Comparison of ENCODE assay signal across 8 cellular contexts in genomic region chr17:38869647-38870258, GRCh38. TPM values are rescaled to one million over a fixed set of nuclear protein-coding genes. Genes with fewer than 3 reads are reported as not detected.
A peak's percentile ranks its signal among the peaks of the same experiment; 100 is the strongest.
DNase-seq lines count a peak whose midpoint lies in the region; ATAC-seq and TF ChIP-seq lines count a peak whose summit lies in the region.

TSS of gene LASP1 (plus strand) at chr17:38870058. CDS start at chr17:38870190, 132 bp downstream.

- H3K36me3 ChIP-seq in adipocyte (ENCODE audit: control insufficient read depth, insufficient read depth, low read length, severe bottlenecking): peaks cover 10% of the 10 kb centered on the region

- no peaks in the 10 kb centered on the region for H3K9me3 ChIP-seq in adipocyte (ENCODE audit: control insufficient read depth, low read length)

- CTCF ChIA-PET in HEK293T (lab: Yijun Ruan, JAX): interaction anchor here (0.6 to 1.3 kb wide), 3 partner anchors 11 to 284 kb away, joined by 3 read pairs; no protein-coding TSS in a partner anchor
- CTCF ChIA-PET in T-cell (lab: Charles Lee): interaction anchor here (0.6 to 3.2 kb wide), 9 partner anchors 16 to 295 kb away, joined by 3 to 35 read pairs (median 3); partner anchors contain the start of gene RPL23 (in 1 of the 2)

- TF ChIP-seq CTCF in type B pancreatic cell (conservative IDR thresholded peaks at IDR 0.05): no peak

- no peaks in the 10 kb centered on the region for H3K9me3 Mint-ChIP-seq in T-cell
- no peaks in the 10 kb centered on the region for H3K9me3 Mint-ChIP-seq in type B pancreatic cell

- H3K9ac ChIP-seq in adipocyte (ENCODE audit: low read length): peak within 1 kb of the TSS; percentile 100

- H3K4me1 Mint-ChIP-seq in T-cell: peaks cover 50 to 63% (median 56%) of the 10 kb centered on the region in 3 donors
- H3K4me1 Mint-ChIP-seq in type B pancreatic cell (ENCODE audit: unreplicated experiment): peaks cover 39% of the 10 kb centered on the region

- H3K27me3 ChIP-seq in adipocyte (replicated peaks; ENCODE audit: control insufficient read depth, insufficient read depth, low read length): no peaks in the 10 kb centered on the region

- H3K4me1 ChIP-seq in adipocyte (ENCODE audit: control insufficient read depth, insufficient read depth, low read length): peaks cover 47% of the 10 kb centered on the region

- peak within 1 kb of the TSS; percentile 84 for H3K4me3 ChIP-seq in adipocyte (ENCODE audit: low read length)

- peaks cover 0 to 1% of the 10 kb centered on the region in 2 donors for H3K27me3 Mint-ChIP-seq in T-cell
- H3K27me3 Mint-ChIP-seq in type B pancreatic cell: peaks cover 13% of the 10 kb centered on the region

- intact Hi-C loops in cardiac septum (cut with DNase I) (loop anchor here (5.0 to 10.0 kb wide), 4 partner anchors 38 to 283 kb away; partner anchors contain the start of genes FBXO47 and PLXDC1), posterior cingulate gyrus (cut with DNase I) (loop anchor here (5.0 kb wide), 1 partner anchor 283 kb away; the partner anchor contains the start of gene PLXDC1)

- POLR2A ChIA-PET in HEK293T (lab: Yijun Ruan, JAX) (interaction anchor here (0.9 to 8.4 kb wide), 24 partner anchors 8 to 305 kb away, joined by 3 to 125 read pairs (median 5); partner anchors contain the start of genes MLLT6, PSMB3 and RPL23), T-cell (lab: Charles Lee) (interaction anchor here (0.7 to 3.4 kb wide), 5 partner anchors 10 to 29 kb away, joined by 3 to 26 read pairs (median 5); partner anchors contain the start of gene RPL23 (in 2 of the 2))

- ATAC-seq in T-cell (replicated peaks in 1 of 4): peak; percentile 74 to 80 (median 77)

- DNase-seq in GM04504 (ENCODE audit: low read depth): peak; percentile 86
- DNase-seq in HEK293T (ENCODE audit: extremely low spot score): peak; percentile 76
- peak; percentile 84 for DNase-seq in NCI-H1092 treated with DMSO at 0.1 percent for 48 hours (lab: John Stamatoyannopoulos, UW)
- peak; percentile 73 to 90 (median 84) for DNase-seq in T-cell
- DNase-seq in adipocyte (ENCODE audit: low read depth): peak; percentile 95
- peak; percentile 97 for DNase-seq in cardiac septum (ENCODE audit: low spot score)
- DNase-seq in posterior cingulate gyrus: peak; percentile 77 to 98 (median 86)
- DNase-seq in type B pancreatic cell (ENCODE audit: extremely low spot score, unreplicated experiment): peak; percentile 91

- H3K36me3 Mint-ChIP-seq in T-cell (no peaks in the 10 kb centered on the region), type B pancreatic cell (peaks cover 3% of the 10 kb centered on the region)

- H3K4me3 Mint-ChIP-seq in T-cell: peak within 1 kb of the TSS; percentile 98 to 99 (median 98)
- H3K4me3 Mint-ChIP-seq in type B pancreatic cell: peak within 1 kb of the TSS; percentile 99

- H3K27ac Mint-ChIP-seq in T-cell (peak within 1 kb of the TSS; percentile 97 to 98), type B pancreatic cell (peak within 1 kb of the TSS; percentile 99)

TF ChIP-seq in HEK293T, 16 proteins besides CTCF, POLR2A, EP300 and RAD21:
- no peak for TF ChIP-seq FOXA1 (IDR thresholded peaks at IDR 0.05)
- TF ChIP-seq ZNF384 (IDR thresholded peaks at IDR 0.05): no peak
- no peak for TF ChIP-seq SP1 (IDR thresholded peaks at IDR 0.05)
- no peak for TF ChIP-seq L3MBTL2 (conservative IDR thresholded peaks at IDR 0.05)
- no peak for TF ChIP-seq LEF1 (IDR thresholded peaks at IDR 0.05; ENCODE audit: borderline replicate concordance)
- no peak for TF ChIP-seq NFRKB (IDR thresholded peaks at IDR 0.05)
- no peak for TF ChIP-seq TARDBP (IDR thresholded peaks at IDR 0.05)
- no peak for TF ChIP-seq HDGF (IDR thresholded peaks at IDR 0.05; ENCODE audit: borderline replicate concordance)
- no peak for TF ChIP-seq CTBP1 (IDR thresholded peaks at IDR 0.05; ENCODE audit: borderline replicate concordance)
- TF ChIP-seq BHLHE40 (IDR thresholded peaks at IDR 0.05; ENCODE audit: borderline replicate concordance): no peak
- TF ChIP-seq ARNT (IDR thresholded peaks at IDR 0.05): no peak
- no peak for TF ChIP-seq FOXK2 (IDR thresholded peaks at IDR 0.05)
- no peak for TF ChIP-seq SUZ12 (IDR thresholded peaks at IDR 0.05)
- no peak for TF ChIP-seq FOXM1 (IDR thresholded peaks at IDR 0.05; ENCODE audit: borderline replicate concordance)
- TF ChIP-seq PKNOX1 (IDR thresholded peaks at IDR 0.05): no peak

RNA-seq across cellular contexts. Expression of gene LASP1, which starts in this region (rescaled TPM):
- total RNA-seq in T-cell (100 to 1,000 TPM in 4 of 5 donors, 10 to 100 TPM in 1; 97.2 to 157 (median 122) TPM), cardiac septum (25.3 TPM), type B pancreatic cell (ENCODE audit: low replicate concordance) (159 and 210 TPM in 2 replicates)

Comparison
In these comparisons a context has a peak if more than half of its experiments do, and no peak if none do; other contexts are left out.
1. Peak in every context shown above with its lines: DNase-seq, ATAC-seq and H3K4me3 ChIP-seq.